8 cellular contexts compared by ENCODE assay signal in the genomic region with DNA sequence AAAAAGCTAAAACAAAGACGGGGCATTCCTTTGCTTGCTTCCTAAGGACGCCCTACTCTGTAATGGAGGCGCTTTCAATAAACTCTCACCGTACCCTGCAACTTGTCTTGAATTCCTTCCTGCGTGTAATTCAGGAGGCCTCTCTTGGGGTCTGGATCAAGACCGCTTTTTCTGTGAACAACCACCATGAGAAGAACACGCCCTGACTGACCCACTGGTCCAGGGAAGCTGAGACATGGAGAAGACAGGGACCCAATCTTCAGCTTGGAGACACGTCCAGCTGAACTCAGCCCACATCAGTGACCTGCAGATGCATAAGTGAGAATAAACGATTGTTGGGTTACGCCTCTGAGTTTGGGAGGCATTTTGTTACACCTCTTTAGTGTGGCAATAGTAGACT. TPM values are rescaled to one million over a fixed set of nuclear protein-coding genes. Genes with fewer than 3 reads are reported as not detected.
DNase-seq lines count a peak whose midpoint lies in the region; ATAC-seq and TF ChIP-seq lines count a peak whose summit lies in the region.

No MANE protein-coding gene starts in this region.

- no peak overlapping the region for H3K4me3 ChIP-seq in KMS-11 (IDR thresholded peaks at IDR 0.05; ENCODE audit: insufficient read depth, low read depth, low read length)
- H3K4me3 ChIP-seq in ectodermal cell (ENCODE audit: insufficient read depth, low read depth, low read length), result peak overlapping the region; percentile 55

- no peaks in the 10 kb centered on the region for H3K79me2 ChIP-seq in KMS-11 (ENCODE audit: insufficient read depth, low read depth)

- H3K27me3 Mint-ChIP-seq in CD4-positive, alpha-beta T cell, result no peaks in the 10 kb centered on the region
- H3K27me3 Mint-ChIP-seq in osteocyte (ENCODE audit: unreplicated experiment), result no peaks in the 10 kb centered on the region

- peak overlapping the region; percentile 62 for H3K4me2 ChIP-seq in KMS-11

- H4K20me1 ChIP-seq in KMS-11 (ENCODE audit: insufficient read depth), result no peaks in the 10 kb centered on the region

- intact Hi-C loops in CD4-positive, alpha-beta T cell (cut with DNase I, micrococcal nuclease), result loop anchor here in 1 of 2 experiments (5.0 to 10.0 kb wide), 3 partner anchors 495 to 1725 kb away; partner anchors contain the start of gene LMAN1

- WGBS in ectodermal cell, 2 experiments, result 96% methylated on average over 10 of the region's 10 CpGs

- H3K4me1 ChIP-seq in KMS-11 (ENCODE audit: low read depth, poor library complexity, severe bottlenecking), result peaks cover 22% of the 10 kb centered on the region
- H3K4me1 ChIP-seq in ectodermal cell (ENCODE audit: control insufficient read depth, insufficient read depth, low read length), result no peaks in the 10 kb centered on the region

- no peaks in the 10 kb centered on the region for H3K27me3 ChIP-seq in CD4-positive, alpha-beta T cell (ENCODE audit: control insufficient read depth, insufficient read depth, low read length)
- H3K27me3 ChIP-seq in KMS-11 (ENCODE audit: insufficient read depth, low read depth) (no peaks in the 10 kb centered on the region), ectodermal cell (ENCODE audit: control insufficient read depth, insufficient read depth, low read length, poor library complexity, severe bottlenecking) (no peaks in the 10 kb centered on the region)

- H3K36me3 ChIP-seq in KMS-11 (ENCODE audit: insufficient read depth), result no peaks in the 10 kb centered on the region
- H3K36me3 ChIP-seq in ectodermal cell (ENCODE audit: control insufficient read depth, insufficient read depth, low read length), result no peaks in the 10 kb centered on the region

- H3K9me3 ChIP-seq in CD4-positive, alpha-beta T cell (ENCODE audit: control insufficient read depth, low read length), result no peaks in the 10 kb centered on the region
- H3K9me3 ChIP-seq in ectodermal cell (ENCODE audit: control insufficient read depth, low read length), result no peaks in the 10 kb centered on the region

- H3K9ac ChIP-seq in KMS-11, result peak overlapping the region; percentile 87; the same call in 1 of the 2 replicates

- H3K27ac ChIP-seq in CD4-positive, alpha-beta T cell (ENCODE audit: low read depth, low read length), result no peak overlapping the region
- H3K27ac ChIP-seq in KMS-11 (no peak overlapping the region; the same call in 1 of the 2 replicates), ectodermal cell (ENCODE audit: insufficient read depth, low read depth, low read length, poor library complexity, severe bottlenecking) (no peak overlapping the region)

- H3K27ac Mint-ChIP-seq in CD4-positive, alpha-beta T cell, result no peak overlapping the region
- H3K27ac Mint-ChIP-seq in osteocyte (ENCODE audit: unreplicated experiment), result no peak overlapping the region

- H3K9me3 Mint-ChIP-seq in CD4-positive, alpha-beta T cell, result no peaks in the 10 kb centered on the region
- no peaks in the 10 kb centered on the region for H3K9me3 Mint-ChIP-seq in osteocyte (ENCODE audit: unreplicated experiment)

- peak overlapping the region; percentile 96 for H3K4me3 Mint-ChIP-seq in CD4-positive, alpha-beta T cell
- peak overlapping the region; percentile 96 for H3K4me3 Mint-ChIP-seq in osteocyte (ENCODE audit: unreplicated experiment)

- no peak for TF ChIP-seq CTCF in CD4-positive, alpha-beta T cell (IDR thresholded peaks at IDR 0.05)
- TF ChIP-seq CTCF in KMS-11 (conservative IDR thresholded peaks at IDR 0.05; ENCODE audit: low read depth, low read length) (no peak), osteocyte (IDR thresholded peaks at IDR 0.05) (no peak)

- peak overlapping the region; percentile 100 for H2AFZ ChIP-seq in KMS-11 (ENCODE audit: low read depth)

- ATAC-seq in CD4-positive, alpha-beta T cell (ENCODE audit: poor library complexity), result no peak
- no peak for ATAC-seq in GM19395 (IDR thresholded peaks at IDR 0.05; ENCODE audit: unreplicated experiment)

- POLR2A ChIA-PET in CD4-positive, alpha-beta T cell (lab: Charles Lee), result interaction anchor here (1.0 to 3.7 kb wide), 2 partner anchors 8 to 43 kb away, joined by 3 to 58 read pairs; partner anchors contain the start of genes FECH and NARS1

- peaks cover 4% of the 10 kb centered on the region for H3K36me3 Mint-ChIP-seq in CD4-positive, alpha-beta T cell (ENCODE audit: low read depth)
- no peaks in the 10 kb centered on the region for H3K36me3 Mint-ChIP-seq in osteocyte (ENCODE audit: unreplicated experiment)

- CTCF ChIA-PET in CD4-positive, alpha-beta T cell (lab: Charles Lee), result interaction anchor here (0.8 to 1.8 kb wide), 2 partner anchors 18 to 43 kb away, joined by 3 to 7 read pairs; partner anchors contain the start of gene FECH

- peaks cover 18% of the 10 kb centered on the region for H3K4me1 Mint-ChIP-seq in CD4-positive, alpha-beta T cell (ENCODE audit: low read depth)
- H3K4me1 Mint-ChIP-seq in osteocyte (ENCODE audit: unreplicated experiment), result peaks cover 24% of the 10 kb centered on the region

- DNase-seq in CD4-positive, alpha-beta T cell, result no peak
- DNase-seq in osteocyte (ENCODE audit: extremely low spot score, unreplicated experiment) (no peak), NCI-H748 treated with DMSO at 0.1 percent for 48 hours (lab: John Stamatoyannopoulos, UW) (no peak), COLO829 (ENCODE audit: low spot score) (no peak), NCI-H510A treated with DMSO at 0.1 percent for 48 hours (lab: John Stamatoyannopoulos, UW) (no peak)

RNA-seq across cellular contexts. Expression of gene NARS1, which starts 7.8 kb away (rescaled TPM):
- total RNA-seq in CD4-positive, alpha-beta T cell, result 10 to 100 TPM; 92.2 to 95.9 TPM
- polyA plus RNA-seq in ectodermal cell (2013, experiment 1 of 4), result 108 TPM
- 110 TPM for polyA plus RNA-seq in ectodermal cell (2013, experiment 2 of 4)
- polyA plus RNA-seq in ectodermal cell (2013, experiment 3 of 4), result 81.4 TPM
- 88.1 TPM for polyA plus RNA-seq in ectodermal cell (2013, experiment 4 of 4)
- total RNA-seq in osteocyte, result 130 and 143 TPM in 2 replicates

RNA-seq across cellular contexts. Expression of gene FECH, which starts 42.9 kb away (rescaled TPM):
- 1 to 10 TPM; 7.5 to 8.1 TPM for total RNA-seq in CD4-positive, alpha-beta T cell
- 29.1 TPM for polyA plus RNA-seq in ectodermal cell (2013, experiment 1 of 4)
- polyA plus RNA-seq in ectodermal cell (2013, experiment 2 of 4), result 33.7 TPM
- polyA plus RNA-seq in ectodermal cell (2013, experiment 3 of 4), result 23.7 TPM
- polyA plus RNA-seq in ectodermal cell (2013, experiment 4 of 4), result 23.3 TPM
- 28.0 and 31.8 TPM in 2 replicates for total RNA-seq in osteocyte
